Comparison of ENCODE assay signal across 25 cellular contexts in genomic region chr3:190543656-190544055, GRCh38. TPM values are rescaled to one million over a fixed set of nuclear protein-coding genes. Genes with fewer than 3 reads are reported as not detected.
DNase-seq lines count a peak whose midpoint lies in the region; ATAC-seq, FAIRE-seq and TF ChIP-seq lines count a peak whose summit lies in the region.
"Had no signal": no experiment of that assay in that cellular context is flagged by ENCODE, and none has a peak within 500 bp of the region (broad histone marks: within the 10 kb centered on the region; RNA-seq: fewer than 3 reads in every experiment).

No MANE protein-coding gene starts in this region.

- no peak overlapping the region for H4K12ac ChIP-seq in trophoblast cell (ENCODE audit: low read depth, low read length)

- TF ChIP-seq POLR2A in H54 (IDR thresholded peaks at IDR 0.05; ENCODE audit: low read depth, low read length) = no peak

- intact Hi-C loops in activated CD4-positive, alpha-beta T cell treated with anti-CD3 and anti-CD28 coated beads for 36 hours (cut with DNase I, micrococcal nuclease) = no loop called here
- intact Hi-C loops in activated CD8-positive, alpha-beta T cell treated with anti-CD3 and anti-CD28 coated beads for 36 hours (cut with micrococcal nuclease) = no loop called here

- no peak overlapping the region for H3K27ac Mint-ChIP-seq in activated CD4-positive, alpha-beta T cell treated with anti-CD3 and anti-CD28 coated beads for 36 hours
- no peak overlapping the region for H3K27ac Mint-ChIP-seq in activated CD8-positive, alpha-beta T cell treated with anti-CD3 and anti-CD28 coated beads for 36 hours
- H3K27ac Mint-ChIP-seq: CD8-positive, alpha-beta T cell; dendritic cell treated with granulocyte-macrophage colony-stimulating factor and Interleukin-4, amounts not matched to agents 40 ng/mL and 50 ng/mL, for 4 days; HFFc6; nephron progenitor cell; stimulated activated memory B cell treated with anti-CD40 and anti-IgM and Interleukin-4, amounts not matched to agents 10 μg/mL and 1 μg/mL and 100 μg/mL, for 72 hours had no signal

- H3K27me3 ChIP-seq in trophoblast cell (ENCODE audit: insufficient read depth, low read length) = no peaks in the 10 kb centered on the region
- H3K27me3 ChIP-seq: cardiac muscle cell, heart left ventricle had no signal

- no peak overlapping the region for H3K14ac ChIP-seq in trophoblast cell (ENCODE audit: low read length)

- H3K36me3 Mint-ChIP-seq in activated CD4-positive, alpha-beta T cell treated with anti-CD3 and anti-CD28 coated beads for 36 hours (ENCODE audit: low read depth) = no peaks in the 10 kb centered on the region
- H3K36me3 Mint-ChIP-seq in activated CD8-positive, alpha-beta T cell treated with anti-CD3 and anti-CD28 coated beads for 36 hours (ENCODE audit: low read depth) = peaks cover 8% of the 10 kb centered on the region
- H3K36me3 Mint-ChIP-seq: CD8-positive, alpha-beta T cell had no signal

- no peaks in the 10 kb centered on the region for H3K9me3 Mint-ChIP-seq in activated CD4-positive, alpha-beta T cell treated with anti-CD3 and anti-CD28 coated beads for 36 hours (ENCODE audit: low read depth)
- H3K9me3 Mint-ChIP-seq in activated CD8-positive, alpha-beta T cell treated with anti-CD3 and anti-CD28 coated beads for 36 hours = no peaks in the 10 kb centered on the region
- H3K9me3 Mint-ChIP-seq: CD8-positive, alpha-beta T cell; dendritic cell treated with granulocyte-macrophage colony-stimulating factor and Interleukin-4, amounts not matched to agents 40 ng/mL and 50 ng/mL, for 4 days; HFFc6; nephron progenitor cell; stimulated activated memory B cell treated with anti-CD40 and anti-IgM and Interleukin-4, amounts not matched to agents 10 μg/mL and 1 μg/mL and 100 μg/mL, for 72 hours had no signal

- no peak overlapping the region for H3K4me3 ChIP-seq in trophoblast cell (ENCODE audit: low read depth, low read length)
- H3K4me3 ChIP-seq: cardiac muscle cell, heart left ventricle, left ventricle myocardium inferior, psoas muscle had no signal

- ATAC-seq in esophagus mucosa = peak; percentile 97
- no peak for ATAC-seq in activated CD4-positive, alpha-beta T cell treated with anti-CD3 and anti-CD28 coated beads for 36 hours
- ATAC-seq in activated CD8-positive, alpha-beta T cell treated with anti-CD3 and anti-CD28 coated beads for 36 hours = no peak
- ATAC-seq: activated CD4-positive, CD25-positive, alpha-beta regulatory T cell treated with anti-CD3 and anti-CD28 coated beads, Interleukin-2, amount 50 U/mL, for 24 hours; CD8-positive, alpha-beta T cell; heart left ventricle; stimulated activated memory B cell treated with anti-CD40 and anti-IgM and Interleukin-4, amounts not matched to agents 10 μg/mL and 1 μg/mL and 100 μg/mL, for 72 hours had no signal

- H3K79me1 ChIP-seq in trophoblast cell (ENCODE audit: low read length) = no peaks in the 10 kb centered on the region

- H3K36me3 ChIP-seq in trophoblast cell (ENCODE audit: control insufficient read depth in 1 of 2, insufficient read depth in 2 of 2, low read length in 2 of 2) = no peaks in the 10 kb centered on the region
- H3K36me3 ChIP-seq: cardiac muscle cell, heart left ventricle, left ventricle myocardium inferior had no signal

- DNase-seq in H54 (ENCODE audit: insufficient read length, low spot score) (no peak), NCI-H226 (peak; percentile 45), trophoblast cell (peak; percentile 75 to 76)
- no peak for DNase-seq in activated CD4-positive, alpha-beta T cell treated with anti-CD3 and anti-CD28 coated beads for 36 hours
- no peak for DNase-seq in activated CD8-positive, alpha-beta T cell treated with anti-CD3 and anti-CD28 coated beads for 36 hours
- no peak for DNase-seq in activated CD4-positive, CD25-positive, alpha-beta regulatory T cell (lab: John Stamatoyannopoulos, UW)
- DNase-seq: activated T-cell treated with anti-CD3 and anti-CD28 coated beads, Interleukin-2, amount 50 U/mL, for 1 hour; CD8-positive, alpha-beta T cell; heart left ventricle; HFFc6; left ventricle myocardium inferior; NCI-H1092; NCI-H2107; NCI-H524 treated with DMSO at 0.1 percent for 48 hours; nephron progenitor cell; psoas muscle; stimulated activated CD4-positive, alpha-beta T cell treated with anti-CD3 and anti-CD28 coated beads, Interleukin-2, amount 100 ng/mL, for 24 hours; T-helper 9 cell had no signal

- POLR2A ChIA-PET in activated CD4-positive, alpha-beta T cell treated with anti-CD3 and anti-CD28 coated beads for 36 hours (lab: Charles Lee) = no interaction called here
- POLR2A ChIA-PET in activated CD8-positive, alpha-beta T cell treated with anti-CD3 and anti-CD28 coated beads for 36 hours (lab: Charles Lee) = interaction anchor here (1.6 kb wide), 1 partner anchor 30 kb away, joined by 4 read pairs; the partner anchor contains the start of gene IL1RAP

- FAIRE-seq in H54 (lab: Jason Lieb, UNC) = peak; percentile 57
- FAIRE-seq: GM12891, GM19239 had no signal

- no peak overlapping the region for H2BK5ac ChIP-seq in trophoblast cell (ENCODE audit: low read depth, low read length, poor library complexity)

- no peak for TF ChIP-seq CTCF in activated CD8-positive, alpha-beta T cell treated with anti-CD3 and anti-CD28 coated beads for 36 hours (IDR thresholded peaks at IDR 0.05)

- no peak overlapping the region for H3K4me3 Mint-ChIP-seq in activated CD4-positive, alpha-beta T cell treated with anti-CD3 and anti-CD28 coated beads for 36 hours
- H3K4me3 Mint-ChIP-seq in activated CD8-positive, alpha-beta T cell treated with anti-CD3 and anti-CD28 coated beads for 36 hours = no peak overlapping the region
- H3K4me3 Mint-ChIP-seq: CD8-positive, alpha-beta T cell; dendritic cell treated with granulocyte-macrophage colony-stimulating factor and Interleukin-4, amounts not matched to agents 40 ng/mL and 50 ng/mL, for 4 days; HFFc6; nephron progenitor cell; stimulated activated memory B cell treated with anti-CD40 and anti-IgM and Interleukin-4, amounts not matched to agents 10 μg/mL and 1 μg/mL and 100 μg/mL, for 72 hours had no signal

- no peak overlapping the region for H3K18ac ChIP-seq in trophoblast cell (ENCODE audit: low read length)

- no peak overlapping the region for H3K9ac ChIP-seq in trophoblast cell (ENCODE audit: low read length)

- H3K4ac ChIP-seq in trophoblast cell (ENCODE audit: low read depth, low read length) = no peak overlapping the region

- H3K79me2 ChIP-seq in trophoblast cell (ENCODE audit: control insufficient read depth, insufficient read depth, low read length, poor library complexity) = no peaks in the 10 kb centered on the region

- H3K4me1 ChIP-seq in trophoblast cell (ENCODE audit: control insufficient read depth in 1 of 2, insufficient read depth in 2 of 2, low read length in 2 of 2) = no peaks in the 10 kb centered on the region
- H3K4me1 ChIP-seq: psoas muscle had no signal

- peaks cover 6% of the 10 kb centered on the region for H3K4me1 Mint-ChIP-seq in activated CD4-positive, alpha-beta T cell treated with anti-CD3 and anti-CD28 coated beads for 36 hours
- peaks cover 2% of the 10 kb centered on the region for H3K4me1 Mint-ChIP-seq in activated CD8-positive, alpha-beta T cell treated with anti-CD3 and anti-CD28 coated beads for 36 hours (ENCODE audit: low read depth)
- H3K4me1 Mint-ChIP-seq: stimulated activated memory B cell treated with anti-CD40 and anti-IgM and Interleukin-4, amounts not matched to agents 10 μg/mL and 1 μg/mL and 100 μg/mL, for 72 hours had no signal

- no peak overlapping the region for H3K27ac ChIP-seq in trophoblast cell (ENCODE audit: low read depth, low read length)
- H3K27ac ChIP-seq: cardiac muscle cell, heart left ventricle, left ventricle myocardium inferior, psoas muscle had no signal

- no peak overlapping the region for H2BK12ac ChIP-seq in trophoblast cell (ENCODE audit: low read length)

- H4K91ac ChIP-seq in trophoblast cell (ENCODE audit: low read depth, low read length) = no peak overlapping the region

- no CpG with 5 or more reads among the region's 4 CpGs for WGBS in trophoblast cell (ENCODE audit: extremely low coverage, insufficient coverage, insufficient read length)

- H2AFZ ChIP-seq in trophoblast cell (ENCODE audit: insufficient read depth, low read length, poor library complexity) = no peak overlapping the region

- H3K23ac ChIP-seq in trophoblast cell (ENCODE audit: low read length) = peak overlapping the region; percentile 14

- no peaks in the 10 kb centered on the region for H3K27me3 Mint-ChIP-seq in activated CD4-positive, alpha-beta T cell treated with anti-CD3 and anti-CD28 coated beads for 36 hours
- no peaks in the 10 kb centered on the region for H3K27me3 Mint-ChIP-seq in activated CD8-positive, alpha-beta T cell treated with anti-CD3 and anti-CD28 coated beads for 36 hours
- H3K27me3 Mint-ChIP-seq: dendritic cell treated with granulocyte-macrophage colony-stimulating factor and Interleukin-4, amounts not matched to agents 40 ng/mL and 50 ng/mL, for 4 days; stimulated activated memory B cell treated with anti-CD40 and anti-IgM and Interleukin-4, amounts not matched to agents 10 μg/mL and 1 μg/mL and 100 μg/mL, for 72 hours had no signal

- no peak overlapping the region for H2AK5ac ChIP-seq in trophoblast cell (ENCODE audit: low read length)

- no peak overlapping the region for H2BK120ac ChIP-seq in trophoblast cell (ENCODE audit: insufficient read depth, low read length, poor library complexity)

- H3K9me3 ChIP-seq in trophoblast cell (ENCODE audit: insufficient read depth, low read depth, low read length) = no peaks in the 10 kb centered on the region
- H3K9me3 ChIP-seq: heart left ventricle, left ventricle myocardium inferior, psoas muscle had no signal

- CTCF ChIA-PET in activated CD4-positive, alpha-beta T cell treated with anti-CD3 and anti-CD28 coated beads for 36 hours (lab: Charles Lee) = interaction anchor here (1.0 kb wide), 1 partner anchor 9 kb away, joined by 3 read pairs; no protein-coding TSS in a partner anchor
- CTCF ChIA-PET in activated CD8-positive, alpha-beta T cell treated with anti-CD3 and anti-CD28 coated beads for 36 hours (lab: Charles Lee) = no interaction called here

- H4K8ac ChIP-seq in trophoblast cell (ENCODE audit: low read depth, low read length) = no peak overlapping the region

- no peak overlapping the region for H3K4me2 ChIP-seq in trophoblast cell (ENCODE audit: low read length)

RNA-seq across cellular contexts. Expression of gene IL1RAP, which starts 29.8 kb away (rescaled TPM):
- total RNA-seq in esophagus mucosa = 40.5 TPM
- 13.1 and 15.4 TPM in 2 replicates for polyA plus RNA-seq in trophoblast cell (2013)
- total RNA-seq in activated CD4-positive, alpha-beta T cell treated with anti-CD3 and anti-CD28 coated beads for 36 hours = 10 to 100 TPM; 12.1 to 16.1 TPM
- total RNA-seq in activated CD8-positive, alpha-beta T cell treated with anti-CD3 and anti-CD28 coated beads for 36 hours = 10 to 100 TPM; 18.8 to 20.2 TPM

Comparison
In these comparisons a context has a peak if more than half of its experiments do, and no peak if none do; other contexts are left out.
1. DNase-seq: peak in NCI-H226 (single experiment) and trophoblast cell (2 of 2); none in H54 (single experiment), activated CD4-positive, alpha-beta T cell treated with anti-CD3 and anti-CD28 coated beads for 36 hours (single experiment), activated CD8-positive, alpha-beta T cell treated with anti-CD3 and anti-CD28 coated beads for 36 hours (single experiment) and activated CD4-positive, CD25-positive, alpha-beta regulatory T cell (0 of 4).